Comparison of ENCODE assay signal across 1 cellular context in the genomic region with DNA sequence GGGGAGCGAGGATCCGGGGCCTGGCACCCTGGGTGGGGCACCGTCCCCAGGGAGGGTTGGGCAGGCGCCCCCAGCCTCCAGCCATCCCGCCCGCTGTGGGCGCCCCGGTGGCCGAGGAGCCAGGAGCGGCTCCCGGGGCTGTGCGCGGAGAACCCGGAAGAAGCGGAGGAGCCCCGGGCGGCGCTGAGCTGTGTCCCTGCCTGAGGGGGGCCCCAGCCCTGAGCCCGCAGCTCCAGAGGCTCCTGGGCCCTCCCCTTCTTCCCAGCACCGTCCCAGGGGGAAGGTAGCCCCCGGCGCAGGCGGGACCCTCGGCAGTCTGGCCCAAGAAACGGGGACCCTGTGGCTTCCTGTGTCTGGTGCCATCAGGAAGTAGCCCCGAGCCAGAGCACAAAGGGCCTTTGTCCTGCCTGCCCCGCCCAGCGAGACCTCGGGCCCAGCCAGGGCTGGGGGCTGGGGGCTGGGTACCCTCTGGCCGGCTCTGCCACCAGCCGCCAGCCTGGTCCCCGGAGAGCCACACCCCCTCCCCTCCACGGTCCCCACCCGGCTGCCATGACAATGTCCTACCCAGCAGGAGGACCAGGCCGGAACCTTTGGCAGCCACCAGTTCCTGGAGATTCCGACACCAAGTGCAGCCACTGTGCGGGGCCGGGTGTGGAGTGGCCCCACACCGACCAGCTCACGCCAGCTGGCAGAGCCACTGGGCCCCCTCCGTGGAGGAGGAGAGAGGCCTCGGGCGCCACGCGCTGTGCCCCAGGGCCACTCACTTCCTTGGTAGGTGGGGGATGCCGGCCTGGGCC.
A peak's percentile ranks its signal among the peaks of the same experiment; 100 is the strongest.
TF ChIP-seq lines count a peak whose summit lies in the region.

No MANE protein-coding gene starts in this region.

TF ChIP-seq in K562, 482 proteins besides CTCF, POLR2A, EP300 and RAD21 (continues in another document):
- TF ChIP-seq PCBP1 (IDR thresholded peaks at IDR 0.05; ENCODE audit: low read depth, low read length, poor library complexity, severe bottlenecking): peak; percentile 64
- 0 out of 2 replicates have a peak, but pooled peaks have one; percentile 28 for TF ChIP-seq ZNF644 (tag; IDR thresholded peaks at IDR 0.05; ENCODE audit: low read depth)
- TF ChIP-seq, protein P1, sequence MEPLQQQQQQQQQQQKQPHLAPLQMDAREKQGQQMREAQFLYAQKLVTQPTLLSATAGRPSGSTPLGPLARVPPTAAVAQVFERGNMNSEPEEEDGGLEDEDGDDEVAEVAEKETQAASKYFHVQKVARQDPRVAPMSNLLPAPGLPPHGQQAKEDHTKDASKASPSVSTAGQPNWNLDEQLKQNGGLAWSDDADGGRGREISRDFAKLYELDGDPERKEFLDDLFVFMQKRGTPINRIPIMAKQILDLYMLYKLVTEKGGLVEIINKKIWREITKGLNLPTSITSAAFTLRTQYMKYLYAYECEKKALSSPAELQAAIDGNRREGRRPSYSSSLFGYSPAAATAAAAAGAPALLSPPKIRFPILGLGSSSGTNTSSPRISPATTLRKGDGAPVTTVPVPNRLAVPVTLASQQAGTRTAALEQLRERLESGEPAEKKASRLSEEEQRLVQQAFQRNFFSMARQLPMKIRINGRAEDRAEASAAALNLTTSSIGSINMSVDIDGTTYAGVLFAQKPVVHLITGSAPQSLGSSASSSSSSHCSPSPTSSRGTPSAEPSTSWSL (CRISPR knock-in tag; IDR thresholded peaks at IDR 0.05; ENCODE audit: borderline replicate concordance): 0 out of 2 replicates have a peak, but pooled peaks have one; percentile 74
- TF ChIP-seq MTA1 (IDR thresholded peaks at IDR 0.05; ENCODE audit: borderline replicate concordance): no peak
- TF ChIP-seq ZNF639 (CRISPR knock-in tag; conservative IDR thresholded peaks at IDR 0.05 in 1 of 2, IDR thresholded peaks at IDR 0.05 in 1 of 2): peak in 1 of 2 experiments; percentile 74; a peak in 2 of 4 replicates
- TF ChIP-seq RB1 (IDR thresholded peaks at IDR 0.05; ENCODE audit: low read depth): peak; percentile 30; the same call in 1 of the 2 replicates
- peak; percentile 67; the same call in 1 of the 2 replicates for TF ChIP-seq ZNF584 (CRISPR knock-in tag; IDR thresholded peaks at IDR 0.05; ENCODE audit: low read depth)
- no peak for TF ChIP-seq ZBTB34 (CRISPR knock-in tag; IDR thresholded peaks at IDR 0.05)
- TF ChIP-seq TEAD1 (CRISPR knock-in tag; IDR thresholded peaks at IDR 0.05): peak in 1 of 2 experiments; percentile 50; a peak in 1 of 4 replicates
- peak; percentile 83; the same call in 1 of the 2 replicates for TF ChIP-seq ZBTB9 (CRISPR knock-in tag; IDR thresholded peaks at IDR 0.05)
- TF ChIP-seq ZNF324 (CRISPR knock-in tag; IDR thresholded peaks at IDR 0.05): no peak
- no peak for TF ChIP-seq U2AF1 (optimal IDR thresholded peaks at IDR 0.05; ENCODE audit: low read depth, low read length)
- TF ChIP-seq BRD4 (IDR thresholded peaks at IDR 0.05): peak; percentile 63; the same call in 1 of the 2 replicates
- TF ChIP-seq FOXO4 (CRISPR knock-in tag; IDR thresholded peaks at IDR 0.05): no peak
- TF ChIP-seq ZNF12 (CRISPR knock-in tag; IDR thresholded peaks at IDR 0.05): no peak
- peak; percentile 22; the same call in 1 of the 2 replicates for TF ChIP-seq L3MBTL2 (IDR thresholded peaks at IDR 0.05)
- peak; percentile 47; the same call in 1 of the 2 replicates for TF ChIP-seq NR3C1 (CRISPR knock-in tag; IDR thresholded peaks at IDR 0.05)
- peak; percentile 24; the same call in 1 of the 2 replicates for TF ChIP-seq ZBTB1 (CRISPR knock-in tag; IDR thresholded peaks at IDR 0.05; ENCODE audit: borderline replicate concordance, low read depth)
- no peak for TF ChIP-seq ARID1B (IDR thresholded peaks at IDR 0.05)
- 0 out of 2 replicates have a peak, but pooled peaks have one; percentile 5 for TF ChIP-seq SIN3B (IDR thresholded peaks at IDR 0.05; ENCODE audit: low read depth)
- TF ChIP-seq ZFX (CRISPR knock-in tag; IDR thresholded peaks at IDR 0.05): peak; percentile 80
- TF ChIP-seq ZNF239 (CRISPR knock-in tag; IDR thresholded peaks at IDR 0.05): no peak
- TF ChIP-seq RBFOX2 (IDR thresholded peaks at IDR 0.05; ENCODE audit: low read depth, low read length): peak; percentile 79
- TF ChIP-seq MTA3 (IDR thresholded peaks at IDR 0.05; ENCODE audit: borderline replicate concordance): peak; percentile 69; the same call in 1 of the 2 replicates
- TF ChIP-seq ELF1 (tag; IDR thresholded peaks at IDR 0.05): peak; percentile 97
- no peak for TF ChIP-seq RNF2 (IDR thresholded peaks at IDR 0.05)
- 0 out of 2 replicates have a peak, but pooled peaks have one; percentile 13 for TF ChIP-seq TCF3 (CRISPR knock-in tag; IDR thresholded peaks at IDR 0.05)
- TF ChIP-seq KDM2B (CRISPR knock-in tag; IDR thresholded peaks at IDR 0.05): 0 out of 2 replicates have a peak, but pooled peaks have one; percentile 5
- peak; percentile 67; the same call in 1 of the 2 replicates for TF ChIP-seq RBM14 (IDR thresholded peaks at IDR 0.05; ENCODE audit: borderline replicate concordance, insufficient read depth, low read depth, low read length)
- peak; percentile 65 for TF ChIP-seq FOSL1 (tag; conservative IDR thresholded peaks at IDR 0.05)
- 0 out of 2 replicates have a peak, but pooled peaks have one; percentile 11 for TF ChIP-seq GATAD2B (IDR thresholded peaks at IDR 0.05; ENCODE audit: borderline replicate concordance)
- TF ChIP-seq ZNF766 (CRISPR knock-in tag; conservative IDR thresholded peaks at IDR 0.05): peak; percentile 71
- TF ChIP-seq, protein P2, sequence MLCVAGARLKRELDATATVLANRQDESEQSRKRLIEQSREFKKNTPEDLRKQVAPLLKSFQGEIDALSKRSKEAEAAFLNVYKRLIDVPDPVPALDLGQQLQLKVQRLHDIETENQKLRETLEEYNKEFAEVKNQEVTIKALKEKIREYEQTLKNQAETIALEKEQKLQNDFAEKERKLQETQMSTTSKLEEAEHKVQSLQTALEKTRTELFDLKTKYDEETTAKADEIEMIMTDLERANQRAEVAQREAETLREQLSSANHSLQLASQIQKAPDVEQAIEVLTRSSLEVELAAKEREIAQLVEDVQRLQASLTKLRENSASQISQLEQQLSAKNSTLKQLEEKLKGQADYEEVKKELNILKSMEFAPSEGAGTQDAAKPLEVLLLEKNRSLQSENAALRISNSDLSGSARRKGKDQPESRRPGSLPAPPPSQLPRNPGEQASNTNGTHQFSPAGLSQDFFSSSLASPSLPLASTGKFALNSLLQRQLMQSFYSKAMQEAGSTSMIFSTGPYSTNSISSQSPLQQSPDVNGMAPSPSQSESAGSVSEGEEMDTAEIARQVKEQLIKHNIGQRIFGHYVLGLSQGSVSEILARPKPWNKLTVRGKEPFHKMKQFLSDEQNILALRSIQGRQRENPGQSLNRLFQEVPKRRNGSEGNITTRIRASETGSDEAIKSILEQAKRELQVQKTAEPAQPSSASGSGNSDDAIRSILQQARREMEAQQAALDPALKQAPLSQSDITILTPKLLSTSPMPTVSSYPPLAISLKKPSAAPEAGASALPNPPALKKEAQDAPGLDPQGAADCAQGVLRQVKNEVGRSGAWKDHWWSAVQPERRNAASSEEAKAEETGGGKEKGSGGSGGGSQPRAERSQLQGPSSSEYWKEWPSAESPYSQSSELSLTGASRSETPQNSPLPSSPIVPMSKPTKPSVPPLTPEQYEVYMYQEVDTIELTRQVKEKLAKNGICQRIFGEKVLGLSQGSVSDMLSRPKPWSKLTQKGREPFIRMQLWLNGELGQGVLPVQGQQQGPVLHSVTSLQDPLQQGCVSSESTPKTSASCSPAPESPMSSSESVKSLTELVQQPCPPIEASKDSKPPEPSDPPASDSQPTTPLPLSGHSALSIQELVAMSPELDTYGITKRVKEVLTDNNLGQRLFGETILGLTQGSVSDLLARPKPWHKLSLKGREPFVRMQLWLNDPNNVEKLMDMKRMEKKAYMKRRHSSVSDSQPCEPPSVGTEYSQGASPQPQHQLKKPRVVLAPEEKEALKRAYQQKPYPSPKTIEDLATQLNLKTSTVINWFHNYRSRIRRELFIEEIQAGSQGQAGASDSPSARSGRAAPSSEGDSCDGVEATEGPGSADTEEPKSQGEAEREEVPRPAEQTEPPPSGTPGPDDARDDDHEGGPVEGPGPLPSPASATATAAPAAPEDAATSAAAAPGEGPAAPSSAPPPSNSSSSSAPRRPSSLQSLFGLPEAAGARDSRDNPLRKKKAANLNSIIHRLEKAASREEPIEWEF (CRISPR knock-in tag; IDR thresholded peaks at IDR 0.05): 0 out of 2 replicates have a peak, but pooled peaks have one; percentile 13
- no peak for TF ChIP-seq SNIP1 (IDR thresholded peaks at IDR 0.05; ENCODE audit: low read depth)
- TF ChIP-seq PHF20 (IDR thresholded peaks at IDR 0.05; ENCODE audit: partially characterized antibody): peak; percentile 47
- no peak for TF ChIP-seq RBM22 (IDR thresholded peaks at IDR 0.05; ENCODE audit: low read depth, low read length, poor library complexity, severe bottlenecking)
- TF ChIP-seq, protein P3, sequence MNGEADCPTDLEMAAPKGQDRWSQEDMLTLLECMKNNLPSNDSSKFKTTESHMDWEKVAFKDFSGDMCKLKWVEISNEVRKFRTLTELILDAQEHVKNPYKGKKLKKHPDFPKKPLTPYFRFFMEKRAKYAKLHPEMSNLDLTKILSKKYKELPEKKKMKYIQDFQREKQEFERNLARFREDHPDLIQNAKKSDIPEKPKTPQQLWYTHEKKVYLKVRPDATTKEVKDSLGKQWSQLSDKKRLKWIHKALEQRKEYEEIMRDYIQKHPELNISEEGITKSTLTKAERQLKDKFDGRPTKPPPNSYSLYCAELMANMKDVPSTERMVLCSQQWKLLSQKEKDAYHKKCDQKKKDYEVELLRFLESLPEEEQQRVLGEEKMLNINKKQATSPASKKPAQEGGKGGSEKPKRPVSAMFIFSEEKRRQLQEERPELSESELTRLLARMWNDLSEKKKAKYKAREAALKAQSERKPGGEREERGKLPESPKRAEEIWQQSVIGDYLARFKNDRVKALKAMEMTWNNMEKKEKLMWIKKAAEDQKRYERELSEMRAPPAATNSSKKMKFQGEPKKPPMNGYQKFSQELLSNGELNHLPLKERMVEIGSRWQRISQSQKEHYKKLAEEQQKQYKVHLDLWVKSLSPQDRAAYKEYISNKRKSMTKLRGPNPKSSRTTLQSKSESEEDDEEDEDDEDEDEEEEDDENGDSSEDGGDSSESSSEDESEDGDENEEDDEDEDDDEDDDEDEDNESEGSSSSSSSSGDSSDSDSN (IDR thresholded peaks at IDR 0.05; ENCODE audit: borderline replicate concordance in 1 of 2, low read depth in 2 of 2, low read length in 2 of 2): peak in 1 of 2 experiments; percentile 42; a peak in 2 of 4 replicates
- peak; percentile 48; the same call in 1 of the 2 replicates for TF ChIP-seq ATF6 (CRISPR knock-in tag; IDR thresholded peaks at IDR 0.05)
- TF ChIP-seq ELF4 (CRISPR knock-in tag; IDR thresholded peaks at IDR 0.05): no peak
- peak; percentile 3; the same call in 1 of the 2 replicates for TF ChIP-seq NFIC (IDR thresholded peaks at IDR 0.05)
- TF ChIP-seq POU5F1 (IDR thresholded peaks at IDR 0.05; ENCODE audit: borderline replicate concordance, low read depth, low read length, partially characterized antibody): no peak
- TF ChIP-seq PHF8 (IDR thresholded peaks at IDR 0.05; ENCODE audit: borderline replicate concordance, low read length): peak; percentile 52; the same call in 1 of the 2 replicates
- peak; percentile 73; the same call in 1 of the 2 replicates for TF ChIP-seq GABPB1 (CRISPR knock-in tag; IDR thresholded peaks at IDR 0.05)
